ENCODE assay signal across 8 cellular contexts in the genomic region with DNA sequence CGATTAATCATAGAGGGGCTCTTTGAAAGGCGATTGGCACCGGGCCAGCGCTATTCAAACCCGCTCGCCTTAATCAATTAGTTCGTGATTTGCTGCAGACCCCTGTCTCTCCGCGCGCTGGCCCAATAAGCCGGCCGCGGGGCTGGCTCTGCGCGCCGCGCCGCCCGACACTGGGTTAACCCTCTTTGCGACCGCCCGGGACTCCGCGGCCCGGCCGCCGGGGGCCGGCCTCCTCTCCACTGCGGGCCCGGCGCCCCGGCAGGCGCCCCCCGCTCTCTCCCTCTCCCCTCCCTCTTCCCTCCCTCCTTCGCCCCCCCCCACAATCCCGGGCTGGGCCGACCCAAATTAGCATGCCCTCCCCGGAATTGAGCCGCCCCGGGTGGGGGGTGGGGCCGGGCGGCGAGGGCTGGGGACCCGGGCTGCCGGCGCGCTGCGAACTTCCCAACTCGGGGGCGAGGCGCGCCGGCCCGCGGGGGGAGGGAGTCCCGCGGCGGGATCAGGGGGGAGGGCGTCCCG. TPM values are rescaled to one million over a fixed set of nuclear protein-coding genes. Genes with fewer than 3 reads are reported as not detected.
DNase-seq lines count a peak whose midpoint lies in the region; ATAC-seq and TF ChIP-seq lines count a peak whose summit lies in the region.

No MANE protein-coding gene starts in this region.

- ATAC-seq in HG02588 (IDR thresholded peaks at IDR 0.05; ENCODE audit: unreplicated experiment): no peak
- ATAC-seq in GM18868 (IDR thresholded peaks at IDR 0.05; ENCODE audit: unreplicated experiment): no peak

- peak overlapping the region; percentile 83 for H3K4me3 ChIP-seq in fibroblast of the aortic adventitia (ENCODE audit: low read depth, low read length)

- no peak for TF ChIP-seq CTCF in fibroblast of the aortic adventitia (IDR thresholded peaks at IDR 0.05; ENCODE audit: insufficient read depth, low read length)

- peak; percentile 75 for DNase-seq in Daoy (ENCODE audit: low read depth)
- peak; percentile 16 to 78 for DNase-seq in NCI-H526 (lab: John Stamatoyannopoulos, UW)
- peak; percentile 81 for DNase-seq in fibroblast of the aortic adventitia (ENCODE audit: low read depth)
- peak; percentile 90 for DNase-seq in occipital lobe (lab: John Stamatoyannopoulos, UW)
- no peak for DNase-seq in NK-92 (lab: John Stamatoyannopoulos, UW; ENCODE audit: unreplicated experiment)
- DNase-seq in NCI-H226: no peak

RNA-seq across cellular contexts. Expression of a gene that starts 0.4 kb away (rescaled TPM):
- 0.48 and 0.57 TPM in 2 replicates for total RNA-seq in Daoy (2014; rRNA removed; shearing (Covaris generic))
- 0.16 and 2.6 TPM in 2 replicates for total RNA-seq in fibroblast of the aortic adventitia (ENCODE audit: low replicate concordance)
- total RNA-seq in occipital lobe: 4.4 TPM

Comparison
In these comparisons a context has a peak if more than half of its experiments do, and no peak if none do; other contexts are left out.
1. DNase-seq: peak in Daoy (single experiment), NCI-H526 (2 of 2), fibroblast of the aortic adventitia (single experiment) and occipital lobe (single experiment); none in NK-92 (single experiment) and NCI-H226 (single experiment).